7 cellular contexts compared by ENCODE assay signal in the genomic region with DNA sequence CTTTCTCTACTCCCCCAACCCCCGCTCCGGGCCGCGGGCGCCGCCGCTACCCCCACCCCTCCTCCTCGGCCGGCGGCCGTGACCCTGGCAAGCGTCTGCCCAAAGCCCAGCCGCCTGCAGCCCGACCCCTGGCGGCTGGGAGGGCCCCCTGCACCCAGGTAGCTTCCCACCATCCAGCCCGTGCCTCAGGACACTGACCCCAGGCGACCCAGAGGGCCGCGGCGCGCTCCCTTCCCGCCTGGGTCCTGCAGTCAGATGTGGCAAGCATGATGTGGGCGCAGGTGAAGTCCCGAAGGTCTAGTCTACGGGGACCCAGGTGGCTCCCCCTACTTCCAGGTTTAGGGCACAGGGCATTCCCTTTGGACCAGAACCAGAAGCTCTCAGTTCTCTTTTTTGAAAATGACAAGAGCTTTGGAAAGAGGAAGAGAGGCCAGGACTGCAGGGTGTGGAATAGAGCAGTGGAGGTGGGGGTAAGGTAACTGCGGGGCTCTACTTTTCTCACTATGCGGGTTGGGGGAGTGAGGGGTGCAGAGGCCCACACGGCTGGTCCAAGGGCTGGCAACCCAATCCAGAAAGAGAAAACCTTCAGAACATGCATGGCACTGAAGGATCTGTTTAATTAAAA. TPM values are rescaled to one million over a fixed set of nuclear protein-coding genes. Genes with fewer than 3 reads are reported as not detected.
DNase-seq lines count a peak whose midpoint lies in the region; ATAC-seq and TF ChIP-seq lines count a peak whose summit lies in the region.

A gene with protein sequence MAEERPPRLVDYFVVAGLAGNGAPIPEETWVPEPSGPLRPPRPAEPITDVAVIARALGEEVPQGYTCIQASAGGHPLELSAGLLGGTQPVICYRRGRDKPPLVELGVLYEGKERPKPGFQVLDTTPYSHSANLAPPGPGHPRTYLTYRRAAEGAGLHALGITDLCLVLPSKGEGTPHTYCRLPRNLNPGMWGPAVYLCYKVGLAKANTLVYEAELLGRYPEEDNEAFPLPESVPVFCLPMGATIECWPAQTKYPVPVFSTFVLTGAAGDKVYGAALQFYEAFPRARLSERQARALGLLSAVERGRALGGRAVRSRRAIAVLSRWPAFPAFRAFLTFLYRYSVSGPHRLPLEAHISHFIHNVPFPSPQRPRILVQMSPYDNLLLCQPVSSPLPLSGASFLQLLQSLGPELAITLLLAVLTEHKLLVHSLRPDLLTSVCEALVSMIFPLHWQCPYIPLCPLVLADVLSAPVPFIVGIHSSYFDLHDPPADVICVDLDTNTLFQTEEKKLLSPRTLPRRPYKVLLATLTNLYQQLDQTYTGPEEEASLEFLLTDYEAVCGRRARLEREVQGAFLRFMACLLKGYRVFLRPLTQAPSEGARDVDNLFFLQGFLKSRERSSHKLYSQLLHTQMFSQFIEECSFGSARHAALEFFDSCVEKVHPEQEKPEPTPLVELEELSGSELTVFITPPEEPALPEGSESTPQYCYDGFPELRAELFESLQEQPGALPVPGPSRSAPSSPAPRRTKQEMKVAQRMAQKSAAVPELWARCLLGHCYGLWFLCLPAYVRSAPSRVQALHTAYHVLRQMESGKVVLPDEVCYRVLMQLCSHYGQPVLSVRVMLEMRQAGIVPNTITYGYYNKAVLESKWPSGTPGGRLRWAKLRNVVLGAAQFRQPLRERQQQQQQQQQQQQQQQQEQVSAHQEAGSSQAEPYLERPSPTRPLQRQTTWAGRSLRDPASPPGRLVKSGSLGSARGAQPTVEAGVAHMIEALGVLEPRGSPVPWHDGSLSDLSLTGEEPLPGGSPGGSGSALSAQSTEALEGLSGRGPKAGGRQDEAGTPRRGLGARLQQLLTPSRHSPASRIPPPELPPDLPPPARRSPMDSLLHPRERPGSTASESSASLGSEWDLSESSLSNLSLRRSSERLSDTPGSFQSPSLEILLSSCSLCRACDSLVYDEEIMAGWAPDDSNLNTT (N-terminal part only) (minus strand): TSS at position 97 of the 625 bp plus-strand sequence. CDS start 2,344 bp downstream, outside the sequence.

- DNase-seq in NCI-H146 (lab: John Stamatoyannopoulos, UW) = peak; percentile 80
- peak; percentile 61 for DNase-seq in T-helper 9 cell
- peak; percentile 92 for DNase-seq in astrocyte of the hippocampus (ENCODE audit: low read depth, low spot score)
- DNase-seq in hypothalamus (lab: John Stamatoyannopoulos, UW) = peak; percentile 15 to 85 (median 67)
- peak; percentile 89 for DNase-seq in sciatic nerve (ENCODE audit: low spot score)

- TF ChIP-seq POLR2A in GM15510 (IDR thresholded peaks at IDR 0.05; ENCODE audit: borderline replicate concordance, extremely low read depth, insufficient read length) = peak; percentile 38

- ATAC-seq in HG02759 (IDR thresholded peaks at IDR 0.05; ENCODE audit: unreplicated experiment) (peak; percentile 73), sciatic nerve (peak; percentile 84)

- intact Hi-C loops in sciatic nerve (cut with DNase I) = loop anchor here (10.0 kb wide), 1 partner anchor 132 kb away; no protein-coding TSS in a partner anchor

RNA-seq across cellular contexts. Expression of the gene that starts here (rescaled TPM):
- 78.9 TPM for total RNA-seq in sciatic nerve

Comparison
In these comparisons a context has a peak if more than half of its experiments do, and no peak if none do; other contexts are left out.
1. Peak in every context shown above with its lines: DNase-seq and ATAC-seq.